8 cellular contexts compared by ENCODE assay signal in genomic region chr5:114055318-114055788, GRCh38.
A peak's percentile ranks its signal among the peaks of the same experiment; 100 is the strongest.
DNase-seq lines count a peak whose midpoint lies in the region; ATAC-seq and TF ChIP-seq lines count a peak whose summit lies in the region.

No MANE protein-coding gene starts in this region.

- DNase-seq in HuH-7 (ENCODE audit: low spot score), result peak; percentile 6
- peak; percentile 76 for DNase-seq in WTC11 (ENCODE audit: low spot score)
- peak; percentile 29 for DNase-seq in hepatic stellate cell (ENCODE audit: low spot score)
- peak; percentile 92 for DNase-seq in retina
- no peak for DNase-seq in GM13976 (ENCODE audit: low spot score)

- H3K36me3 Mint-ChIP-seq in WTC11, result no peaks in the 10 kb centered on the region

- POLR2A ChIA-PET in WTC11 (lab: Charles Lee), result no interaction called here

- H3K4me3 Mint-ChIP-seq in WTC11, result peak overlapping the region; percentile 76

- H3K9me3 Mint-ChIP-seq in WTC11, result no peaks in the 10 kb centered on the region

- TF ChIP-seq CTCF in WTC11 (IDR thresholded peaks at IDR 0.05) (no peak), GM13976 (IDR thresholded peaks at IDR 0.05; ENCODE audit: borderline replicate concordance, control extremely low read depth, extremely low read depth, insufficient read depth, missing control alignments) (no peak)

- ATAC-seq in WTC11, result peak; percentile 91
- ATAC-seq in HG02970 (IDR thresholded peaks at IDR 0.05; ENCODE audit: low FRiP score, unreplicated experiment), result no peak
- no peak for ATAC-seq in GM19452 (IDR thresholded peaks at IDR 0.05; ENCODE audit: unreplicated experiment)
- ATAC-seq in GM21619 (IDR thresholded peaks at IDR 0.05; ENCODE audit: unreplicated experiment), result no peak

- H3K4me1 Mint-ChIP-seq in WTC11, result peaks cover 25% of the 10 kb centered on the region

- CTCF ChIA-PET in WTC11 (lab: Charles Lee), result interaction anchor here (0.7 to 2.4 kb wide), 11 partner anchors 8 to 395 kb away, joined by 3 to 10 read pairs (median 4); no protein-coding TSS in a partner anchor

- peaks cover 40% of the 10 kb centered on the region for H3K27me3 Mint-ChIP-seq in WTC11 (ENCODE audit: low read depth)

- in situ Hi-C loops in GM13976 (cut with MboI; ENCODE audit: low sequenced_read_pairs, unreplicated experiment), result no loop called here

- no peak overlapping the region for H3K27ac Mint-ChIP-seq in WTC11

TF ChIP-seq in WTC11, 78 proteins besides CTCF, POLR2A, EP300 and RAD21 (continues in another document):
- TF ChIP-seq FOXP1 (CRISPR knock-in tag; IDR thresholded peaks at IDR 0.05; ENCODE audit: borderline replicate concordance) (peak; percentile 76), MYBL2 (CRISPR knock-in tag; IDR thresholded peaks at IDR 0.05) (0 out of 2 replicates have a peak, but pooled peaks have one; percentile 57), MAX (CRISPR knock-in tag; IDR thresholded peaks at IDR 0.05) (peak; percentile 61; the same call in 1 of the 2 replicates), NR2C2 (CRISPR knock-in tag; IDR thresholded peaks at IDR 0.05) (no peak), SP1 (CRISPR knock-in tag; conservative IDR thresholded peaks at IDR 0.05) (peak; percentile 58; the same call in 1 of the 2 replicates), ZNF219 (CRISPR knock-in tag; IDR thresholded peaks at IDR 0.05; ENCODE audit: borderline replicate concordance) (no peak), RELA (CRISPR knock-in tag; IDR thresholded peaks at IDR 0.05; ENCODE audit: borderline replicate concordance) (no peak), ZNF317 (CRISPR knock-in tag; IDR thresholded peaks at IDR 0.05; ENCODE audit: borderline replicate concordance, low read depth) (0 out of 2 replicates have a peak, but pooled peaks have one; percentile 17), ETV6 (CRISPR knock-in tag; IDR thresholded peaks at IDR 0.05) (peak; percentile 50; the same call in 1 of the 2 replicates), ZNF232 (CRISPR knock-in tag; IDR thresholded peaks at IDR 0.05) (0 out of 2 replicates have a peak, but pooled peaks have one; percentile 50), SOX15 (CRISPR knock-in tag; IDR thresholded peaks at IDR 0.05) (no peak), GRHL2 (CRISPR knock-in tag; IDR thresholded peaks at IDR 0.05; ENCODE audit: insufficient replicate concordance, severe bottlenecking) (no peak), ZBTB21 (CRISPR knock-in tag; IDR thresholded peaks at IDR 0.05; ENCODE audit: borderline replicate concordance) (peak; percentile 66)
- TF ChIP-seq, protein P1, sequence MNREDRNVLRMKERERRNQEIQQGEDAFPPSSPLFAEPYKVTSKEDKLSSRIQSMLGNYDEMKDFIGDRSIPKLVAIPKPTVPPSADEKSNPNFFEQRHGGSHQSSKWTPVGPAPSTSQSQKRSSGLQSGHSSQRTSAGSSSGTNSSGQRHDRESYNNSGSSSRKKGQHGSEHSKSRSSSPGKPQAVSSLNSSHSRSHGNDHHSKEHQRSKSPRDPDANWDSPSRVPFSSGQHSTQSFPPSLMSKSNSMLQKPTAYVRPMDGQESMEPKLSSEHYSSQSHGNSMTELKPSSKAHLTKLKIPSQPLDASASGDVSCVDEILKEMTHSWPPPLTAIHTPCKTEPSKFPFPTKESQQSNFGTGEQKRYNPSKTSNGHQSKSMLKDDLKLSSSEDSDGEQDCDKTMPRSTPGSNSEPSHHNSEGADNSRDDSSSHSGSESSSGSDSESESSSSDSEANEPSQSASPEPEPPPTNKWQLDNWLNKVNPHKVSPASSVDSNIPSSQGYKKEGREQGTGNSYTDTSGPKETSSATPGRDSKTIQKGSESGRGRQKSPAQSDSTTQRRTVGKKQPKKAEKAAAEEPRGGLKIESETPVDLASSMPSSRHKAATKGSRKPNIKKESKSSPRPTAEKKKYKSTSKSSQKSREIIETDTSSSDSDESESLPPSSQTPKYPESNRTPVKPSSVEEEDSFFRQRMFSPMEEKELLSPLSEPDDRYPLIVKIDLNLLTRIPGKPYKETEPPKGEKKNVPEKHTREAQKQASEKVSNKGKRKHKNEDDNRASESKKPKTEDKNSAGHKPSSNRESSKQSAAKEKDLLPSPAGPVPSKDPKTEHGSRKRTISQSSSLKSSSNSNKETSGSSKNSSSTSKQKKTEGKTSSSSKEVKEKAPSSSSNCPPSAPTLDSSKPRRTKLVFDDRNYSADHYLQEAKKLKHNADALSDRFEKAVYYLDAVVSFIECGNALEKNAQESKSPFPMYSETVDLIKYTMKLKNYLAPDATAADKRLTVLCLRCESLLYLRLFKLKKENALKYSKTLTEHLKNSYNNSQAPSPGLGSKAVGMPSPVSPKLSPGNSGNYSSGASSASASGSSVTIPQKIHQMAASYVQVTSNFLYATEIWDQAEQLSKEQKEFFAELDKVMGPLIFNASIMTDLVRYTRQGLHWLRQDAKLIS (CRISPR knock-in tag; IDR thresholded peaks at IDR 0.05; ENCODE audit: borderline replicate concordance), result no peak
- TF ChIP-seq, protein P2, sequence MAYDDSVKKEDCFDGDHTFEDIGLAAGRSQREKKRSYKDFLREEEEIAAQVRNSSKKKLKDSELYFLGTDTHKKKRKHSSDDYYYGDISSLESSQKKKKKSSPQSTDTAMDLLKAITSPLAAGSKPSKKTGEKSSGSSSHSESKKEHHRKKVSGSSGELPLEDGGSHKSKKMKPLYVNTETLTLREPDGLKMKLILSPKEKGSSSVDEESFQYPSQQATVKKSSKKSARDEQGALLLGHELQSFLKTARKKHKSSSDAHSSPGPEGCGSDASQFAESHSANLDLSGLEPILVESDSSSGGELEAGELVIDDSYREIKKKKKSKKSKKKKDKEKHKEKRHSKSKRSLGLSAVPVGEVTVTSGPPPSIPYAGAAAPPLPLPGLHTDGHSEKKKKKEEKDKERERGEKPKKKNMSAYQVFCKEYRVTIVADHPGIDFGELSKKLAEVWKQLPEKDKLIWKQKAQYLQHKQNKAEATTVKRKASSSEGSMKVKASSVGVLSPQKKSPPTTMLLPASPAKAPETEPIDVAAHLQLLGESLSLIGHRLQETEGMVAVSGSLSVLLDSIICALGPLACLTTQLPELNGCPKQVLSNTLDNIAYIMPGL (CRISPR knock-in tag; IDR thresholded peaks at IDR 0.05), result peak; percentile 83; the same call in 1 of the 2 replicates
- TF ChIP-seq, protein P3, sequence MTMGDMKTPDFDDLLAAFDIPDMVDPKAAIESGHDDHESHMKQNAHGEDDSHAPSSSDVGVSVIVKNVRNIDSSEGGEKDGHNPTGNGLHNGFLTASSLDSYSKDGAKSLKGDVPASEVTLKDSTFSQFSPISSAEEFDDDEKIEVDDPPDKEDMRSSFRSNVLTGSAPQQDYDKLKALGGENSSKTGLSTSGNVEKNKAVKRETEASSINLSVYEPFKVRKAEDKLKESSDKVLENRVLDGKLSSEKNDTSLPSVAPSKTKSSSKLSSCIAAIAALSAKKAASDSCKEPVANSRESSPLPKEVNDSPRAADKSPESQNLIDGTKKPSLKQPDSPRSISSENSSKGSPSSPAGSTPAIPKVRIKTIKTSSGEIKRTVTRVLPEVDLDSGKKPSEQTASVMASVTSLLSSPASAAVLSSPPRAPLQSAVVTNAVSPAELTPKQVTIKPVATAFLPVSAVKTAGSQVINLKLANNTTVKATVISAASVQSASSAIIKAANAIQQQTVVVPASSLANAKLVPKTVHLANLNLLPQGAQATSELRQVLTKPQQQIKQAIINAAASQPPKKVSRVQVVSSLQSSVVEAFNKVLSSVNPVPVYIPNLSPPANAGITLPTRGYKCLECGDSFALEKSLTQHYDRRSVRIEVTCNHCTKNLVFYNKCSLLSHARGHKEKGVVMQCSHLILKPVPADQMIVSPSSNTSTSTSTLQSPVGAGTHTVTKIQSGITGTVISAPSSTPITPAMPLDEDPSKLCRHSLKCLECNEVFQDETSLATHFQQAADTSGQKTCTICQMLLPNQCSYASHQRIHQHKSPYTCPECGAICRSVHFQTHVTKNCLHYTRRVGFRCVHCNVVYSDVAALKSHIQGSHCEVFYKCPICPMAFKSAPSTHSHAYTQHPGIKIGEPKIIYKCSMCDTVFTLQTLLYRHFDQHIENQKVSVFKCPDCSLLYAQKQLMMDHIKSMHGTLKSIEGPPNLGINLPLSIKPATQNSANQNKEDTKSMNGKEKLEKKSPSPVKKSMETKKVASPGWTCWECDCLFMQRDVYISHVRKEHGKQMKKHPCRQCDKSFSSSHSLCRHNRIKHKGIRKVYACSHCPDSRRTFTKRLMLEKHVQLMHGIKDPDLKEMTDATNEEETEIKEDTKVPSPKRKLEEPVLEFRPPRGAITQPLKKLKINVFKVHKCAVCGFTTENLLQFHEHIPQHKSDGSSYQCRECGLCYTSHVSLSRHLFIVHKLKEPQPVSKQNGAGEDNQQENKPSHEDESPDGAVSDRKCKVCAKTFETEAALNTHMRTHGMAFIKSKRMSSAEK (CRISPR knock-in tag; IDR thresholded peaks at IDR 0.05; ENCODE audit: borderline replicate concordance), result no peak
- TF ChIP-seq, protein P4, sequence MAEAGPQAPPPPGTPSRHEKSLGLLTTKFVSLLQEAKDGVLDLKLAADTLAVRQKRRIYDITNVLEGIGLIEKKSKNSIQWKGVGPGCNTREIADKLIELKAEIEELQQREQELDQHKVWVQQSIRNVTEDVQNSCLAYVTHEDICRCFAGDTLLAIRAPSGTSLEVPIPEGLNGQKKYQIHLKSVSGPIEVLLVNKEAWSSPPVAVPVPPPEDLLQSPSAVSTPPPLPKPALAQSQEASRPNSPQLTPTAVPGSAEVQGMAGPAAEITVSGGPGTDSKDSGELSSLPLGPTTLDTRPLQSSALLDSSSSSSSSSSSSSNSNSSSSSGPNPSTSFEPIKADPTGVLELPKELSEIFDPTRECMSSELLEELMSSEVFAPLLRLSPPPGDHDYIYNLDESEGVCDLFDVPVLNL (CRISPR knock-in tag; IDR thresholded peaks at IDR 0.05; ENCODE audit: borderline replicate concordance, low read depth), result 0 out of 2 replicates have a peak, but pooled peaks have one; percentile 22
- TF ChIP-seq, protein P5, sequence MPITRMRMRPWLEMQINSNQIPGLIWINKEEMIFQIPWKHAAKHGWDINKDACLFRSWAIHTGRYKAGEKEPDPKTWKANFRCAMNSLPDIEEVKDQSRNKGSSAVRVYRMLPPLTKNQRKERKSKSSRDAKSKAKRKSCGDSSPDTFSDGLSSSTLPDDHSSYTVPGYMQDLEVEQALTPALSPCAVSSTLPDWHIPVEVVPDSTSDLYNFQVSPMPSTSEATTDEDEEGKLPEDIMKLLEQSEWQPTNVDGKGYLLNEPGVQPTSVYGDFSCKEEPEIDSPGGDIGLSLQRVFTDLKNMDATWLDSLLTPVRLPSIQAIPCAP (CRISPR knock-in tag; IDR thresholded peaks at IDR 0.05), result 0 out of 2 replicates have a peak, but pooled peaks have one; percentile 50
